8 cellular contexts compared by ENCODE assay signal in genomic region chr19:1265611-1266115, GRCh38. TPM values are rescaled to one million over a fixed set of nuclear protein-coding genes. Genes with fewer than 3 reads are reported as not detected.
DNase-seq lines count a peak whose midpoint lies in the region; ATAC-seq and TF ChIP-seq lines count a peak whose summit lies in the region.

No MANE protein-coding gene starts in this region.

- H3K4me3 ChIP-seq in BJ (ENCODE audit: low read depth, low read length), result peak overlapping the region; percentile 56
- H3K4me3 ChIP-seq in HUES64 (ENCODE audit: low read length), result peak overlapping the region; percentile 61
- H3K4me3 ChIP-seq in foreskin fibroblast (ENCODE audit: low read depth in 1 of 2, low read length in 2 of 2), result peak overlapping the region; percentile 46 to 57
- H3K4me3 ChIP-seq in parathyroid adenoma (ENCODE audit: low read depth, low read length), result peak overlapping the region; percentile 72

- H3K27me3 Mint-ChIP-seq in activated T-helper 2 cell treated with anti-CD3 and anti-CD28 coated beads, Interferon-gamma antibody, Interleukin-2, Interleukin-4, amounts not matched to agents 10 μg/mL and 5 μg/mL and 100 μg/mL, durations not matched to agents 14 hours and 24 hours and 36 hours (ENCODE audit: low read depth), result no peaks in the 10 kb centered on the region

- H3K9me3 ChIP-seq in HUES64 (ENCODE audit: insufficient read depth, low read depth, low read length), result no peaks in the 10 kb centered on the region
- H3K9me3 ChIP-seq in parathyroid adenoma (ENCODE audit: control insufficient read depth, low read length), result no peaks in the 10 kb centered on the region

- DNase-seq in BJ (ENCODE audit: low read depth), result no peak
- DNase-seq in activated T-helper 2 cell treated with anti-CD3 and anti-CD28 coated beads, Interferon-gamma antibody, Interleukin-2, Interleukin-4, amounts not matched to agents 10 μg/mL and 5 μg/mL and 100 μg/mL, durations not matched to agents 14 hours and 24 hours and 36 hours (ENCODE audit: low spot score), result no peak
- peak; percentile 95 to 98 for DNase-seq in foreskin fibroblast
- DNase-seq in NCI-H1417 treated with DMSO at 0.1 percent for 48 hours (lab: John Stamatoyannopoulos, UW), result no peak
- no peak for DNase-seq in HuH-7 (ENCODE audit: low spot score)

- H3K27ac Mint-ChIP-seq in activated T-helper 2 cell treated with anti-CD3 and anti-CD28 coated beads, Interferon-gamma antibody, Interleukin-2, Interleukin-4, amounts not matched to agents 10 μg/mL and 5 μg/mL and 100 μg/mL, durations not matched to agents 14 hours and 24 hours and 36 hours, result peak overlapping the region; percentile 17

- CTCF ChIA-PET in BJ (lab: Yijun Ruan, JAX), result interaction anchor here (0.6 to 12.8 kb wide), 9 partner anchors 10 to 236 kb away, joined by 3 to 437 read pairs (median 6); partner anchors contain the start of genes ATP5F1D and FAM174C

- peak overlapping the region; percentile 75 for H3K27ac ChIP-seq in HUES64 (ENCODE audit: low read depth, low read length)
- peak overlapping the region; percentile 76 for H3K27ac ChIP-seq in parathyroid adenoma

- intact Hi-C loops in activated T-helper 2 cell treated with anti-CD3 and anti-CD28 coated beads, Interferon-gamma antibody, Interleukin-2, Interleukin-4, amounts not matched to agents 10 μg/mL and 5 μg/mL and 100 μg/mL, durations not matched to agents 14 hours and 24 hours and 36 hours (cut with micrococcal nuclease), result no loop called here

- H3K36me3 Mint-ChIP-seq in activated T-helper 2 cell treated with anti-CD3 and anti-CD28 coated beads, Interferon-gamma antibody, Interleukin-2, Interleukin-4, amounts not matched to agents 10 μg/mL and 5 μg/mL and 100 μg/mL, durations not matched to agents 14 hours and 24 hours and 36 hours (ENCODE audit: low read depth), result peaks cover 10% of the 10 kb centered on the region

- H3K9ac ChIP-seq in HUES64 (ENCODE audit: low read depth, low read length) (peak overlapping the region; percentile 61), parathyroid adenoma (no peak overlapping the region)

- no peak for TF ChIP-seq CTCF in BJ (IDR thresholded peaks at IDR 0.05; ENCODE audit: insufficient read depth, low read depth, low read length)
- no peak for TF ChIP-seq CTCF in foreskin fibroblast (IDR thresholded peaks at IDR 0.05; ENCODE audit: low read depth, low read length)
- no peak for TF ChIP-seq CTCF in parathyroid adenoma (IDR thresholded peaks at IDR 0.05)

- peak overlapping the region; percentile 87 for H3K4me2 ChIP-seq in parathyroid adenoma (ENCODE audit: low read length)

- H3K36me3 ChIP-seq in BJ (ENCODE audit: control insufficient read depth, insufficient read depth, low read length), result no peaks in the 10 kb centered on the region; the same call in 1 of the 2 replicates
- peaks cover 9% of the 10 kb centered on the region for H3K36me3 ChIP-seq in HUES64 (ENCODE audit: insufficient read depth, low read length)
- H3K36me3 ChIP-seq in parathyroid adenoma (ENCODE audit: control insufficient read depth, insufficient read depth, low read length), result no peaks in the 10 kb centered on the region

- POLR2A ChIA-PET in BJ (lab: Charles Lee), result interaction anchor here (2.1 to 2.2 kb wide), 2 partner anchors 12 to 22 kb away, joined by 12 to 18 read pairs; no protein-coding TSS in a partner anchor

- H3K4me3 Mint-ChIP-seq in activated T-helper 2 cell treated with anti-CD3 and anti-CD28 coated beads, Interferon-gamma antibody, Interleukin-2, Interleukin-4, amounts not matched to agents 10 μg/mL and 5 μg/mL and 100 μg/mL, durations not matched to agents 14 hours and 24 hours and 36 hours (ENCODE audit: low read depth), result peak overlapping the region; percentile 8

- 7% methylated on average over 21 of the region's 28 CpGs for WGBS in HUES64

- no peaks in the 10 kb centered on the region for H3K27me3 ChIP-seq in BJ (ENCODE audit: control insufficient read depth, insufficient read depth, low read length)
- H3K27me3 ChIP-seq in HUES64 (ENCODE audit: insufficient read depth, low read length), result peaks cover 10% of the 10 kb centered on the region
- no peaks in the 10 kb centered on the region for H3K27me3 ChIP-seq in parathyroid adenoma (ENCODE audit: control insufficient read depth, insufficient read depth, low read length)

- no peak overlapping the region for H2AFZ ChIP-seq in parathyroid adenoma

- peaks cover 37% of the 10 kb centered on the region for H3K4me1 ChIP-seq in HUES64 (ENCODE audit: insufficient read depth, low read length)
- H3K4me1 ChIP-seq in parathyroid adenoma, result peaks cover 52% of the 10 kb centered on the region

- H3K4me1 Mint-ChIP-seq in activated T-helper 2 cell treated with anti-CD3 and anti-CD28 coated beads, Interferon-gamma antibody, Interleukin-2, Interleukin-4, amounts not matched to agents 10 μg/mL and 5 μg/mL and 100 μg/mL, durations not matched to agents 14 hours and 24 hours and 36 hours (ENCODE audit: low read depth), result peaks cover 39% of the 10 kb centered on the region

- no peak for ATAC-seq in HG03439 (IDR thresholded peaks at IDR 0.05; ENCODE audit: unreplicated experiment)

- H3K9me3 Mint-ChIP-seq in activated T-helper 2 cell treated with anti-CD3 and anti-CD28 coated beads, Interferon-gamma antibody, Interleukin-2, Interleukin-4, amounts not matched to agents 10 μg/mL and 5 μg/mL and 100 μg/mL, durations not matched to agents 14 hours and 24 hours and 36 hours, result no peaks in the 10 kb centered on the region

- peaks cover 8% of the 10 kb centered on the region for H3K79me2 ChIP-seq in parathyroid adenoma

RNA-seq across cellular contexts. Expression of gene CIRBP, which starts 3.5 kb away (rescaled TPM):
- polyA plus RNA-seq in BJ (2011; rRNA removed), result 342 and 372 TPM in 2 replicates
- 69.9 and 93.9 TPM in 2 replicates for polyA minus RNA-seq in BJ (2011; rRNA and poly(A)+ RNA removed)
- 162 TPM for polyA plus RNA-seq in HUES64 (2013, experiment 1 of 2)
- 166 TPM for polyA plus RNA-seq in HUES64 (2013, experiment 2 of 2)
- total RNA-seq in activated T-helper 2 cell treated with anti-CD3 and anti-CD28 coated beads, Interferon-gamma antibody, Interleukin-2, Interleukin-4, amounts not matched to agents 10 μg/mL and 5 μg/mL and 100 μg/mL, durations not matched to agents 14 hours and 24 hours and 36 hours, result 214 and 226 TPM in 2 replicates

RNA-seq across cellular contexts. Expression of gene FAM174C, which starts 9.7 kb away (rescaled TPM):
- polyA plus RNA-seq in BJ (2011; rRNA removed), result 24.6 and 37.5 TPM in 2 replicates
- 8.6 TPM in 2 replicates for polyA minus RNA-seq in BJ (2011; rRNA and poly(A)+ RNA removed)
- 31.0 TPM for polyA plus RNA-seq in HUES64 (2013, experiment 1 of 2)
- 30.9 TPM for polyA plus RNA-seq in HUES64 (2013, experiment 2 of 2)
- 91.7 and 99.4 TPM in 2 replicates for total RNA-seq in activated T-helper 2 cell treated with anti-CD3 and anti-CD28 coated beads, Interferon-gamma antibody, Interleukin-2, Interleukin-4, amounts not matched to agents 10 μg/mL and 5 μg/mL and 100 μg/mL, durations not matched to agents 14 hours and 24 hours and 36 hours

RNA-seq across cellular contexts. Expression of gene MIDN, which starts 17.3 kb away (rescaled TPM):
- polyA plus RNA-seq in BJ (2011; rRNA removed), result 6.9 and 8.4 TPM in 2 replicates
- 21.3 and 25.6 TPM in 2 replicates for polyA minus RNA-seq in BJ (2011; rRNA and poly(A)+ RNA removed)
- polyA plus RNA-seq in HUES64 (2013, experiment 1 of 2), result 116 TPM
- 108 TPM for polyA plus RNA-seq in HUES64 (2013, experiment 2 of 2)
- total RNA-seq in activated T-helper 2 cell treated with anti-CD3 and anti-CD28 coated beads, Interferon-gamma antibody, Interleukin-2, Interleukin-4, amounts not matched to agents 10 μg/mL and 5 μg/mL and 100 μg/mL, durations not matched to agents 14 hours and 24 hours and 36 hours, result 84.7 and 85.4 TPM in 2 replicates

RNA-seq across cellular contexts. Expression of gene EFNA2, which starts 20.0 kb away (rescaled TPM):
- polyA plus RNA-seq in BJ (2011; rRNA removed), result not detected in 2 replicates
- polyA minus RNA-seq in BJ (2011; rRNA and poly(A)+ RNA removed), result not detected in 2 replicates
- 7.6 TPM for polyA plus RNA-seq in HUES64 (2013, experiment 1 of 2)
- 12.2 TPM for polyA plus RNA-seq in HUES64 (2013, experiment 2 of 2)
- total RNA-seq in activated T-helper 2 cell treated with anti-CD3 and anti-CD28 coated beads, Interferon-gamma antibody, Interleukin-2, Interleukin-4, amounts not matched to agents 10 μg/mL and 5 μg/mL and 100 μg/mL, durations not matched to agents 14 hours and 24 hours and 36 hours, result not detected in 2 replicates

RNA-seq across cellular contexts. Expression of gene ATP5F1D, which starts 24.1 kb away (rescaled TPM):
- polyA plus RNA-seq in BJ (2011; rRNA removed), result 57.9 and 65.1 TPM in 2 replicates
- polyA minus RNA-seq in BJ (2011; rRNA and poly(A)+ RNA removed), result 29.1 and 30.1 TPM in 2 replicates
- polyA plus RNA-seq in HUES64 (2013, experiment 1 of 2), result 131 TPM
- polyA plus RNA-seq in HUES64 (2013, experiment 2 of 2), result 132 TPM
- 233 and 240 TPM in 2 replicates for total RNA-seq in activated T-helper 2 cell treated with anti-CD3 and anti-CD28 coated beads, Interferon-gamma antibody, Interleukin-2, Interleukin-4, amounts not matched to agents 10 μg/mL and 5 μg/mL and 100 μg/mL, durations not matched to agents 14 hours and 24 hours and 36 hours

Comparison
In these comparisons a context has a peak if more than half of its experiments do, and no peak if none do; other contexts are left out.
1. DNase-seq: peak in foreskin fibroblast (2 of 2); none in BJ (single experiment), activated T-helper 2 cell treated with anti-CD3 and anti-CD28 coated beads, Interferon-gamma antibody, Interleukin-2, Interleukin-4, amounts not matched to agents 10 μg/mL and 5 μg/mL and 100 μg/mL, durations not matched to agents 14 hours and 24 hours and 36 hours (single experiment), NCI-H1417 treated with DMSO at 0.1 percent for 48 hours (single experiment) and HuH-7 (single experiment).
2. Peak in every context shown above with its lines, with median percentiles within 50 percentile points of each other: H3K4me3 ChIP-seq.